ENCODE assay signal across 14 cellular contexts in the genomic region with DNA sequence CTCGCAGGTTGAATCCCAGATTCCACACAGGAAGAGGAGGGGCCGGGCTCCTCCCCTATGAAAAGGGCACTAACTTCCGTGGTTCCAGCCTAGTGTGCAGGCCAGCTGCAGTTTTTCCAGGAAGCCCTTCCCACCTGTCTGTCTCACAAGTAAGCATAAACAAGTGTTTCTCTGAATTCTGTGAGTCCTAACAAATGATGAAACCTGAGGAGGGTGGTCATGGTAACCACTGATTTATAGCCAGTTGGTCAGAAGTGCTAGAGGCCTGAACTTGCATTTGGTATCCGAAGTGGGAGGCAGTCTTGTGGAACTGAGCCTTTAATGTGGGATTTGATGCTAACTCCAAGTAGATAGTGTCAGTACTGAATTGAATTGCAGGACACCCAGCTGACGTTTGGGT. TPM values are rescaled to one million over a fixed set of nuclear protein-coding genes. Genes with fewer than 3 reads are reported as not detected.
A peak's percentile ranks its signal among the peaks of the same experiment; 100 is the strongest.
DNase-seq lines count a peak whose midpoint lies in the region; ATAC-seq and TF ChIP-seq lines count a peak whose summit lies in the region.
"Had no signal": no experiment of that assay in that cellular context is flagged by ENCODE, and none has a peak within 500 bp of the region (broad histone marks: within the 10 kb centered on the region; RNA-seq: fewer than 3 reads in every experiment).

No MANE protein-coding gene starts in this region.

- no peaks in the 10 kb centered on the region for H3K4me1 ChIP-seq in ovary (ENCODE audit: insufficient read depth)
- H3K4me1 ChIP-seq: psoas muscle had no signal

- no peaks in the 10 kb centered on the region for H3K36me3 ChIP-seq in kidney epithelial cell (ENCODE audit: control insufficient read depth, insufficient read depth, low read length)
- no peaks in the 10 kb centered on the region for H3K36me3 ChIP-seq in ovary
- H3K36me3 ChIP-seq: lower lobe of right lung, thoracic aorta had no signal

- WGBS in ovary, 3 donors = 46 to 56% (median 56%) methylated on average over 5 of the region's 5 CpGs

- no peak for TF ChIP-seq EP300 in ovary (IDR thresholded peaks at IDR 0.05)

- H3K27me3 ChIP-seq in kidney epithelial cell (ENCODE audit: control insufficient read depth, insufficient read depth, low read length) (no peaks in the 10 kb centered on the region), ovary (no peaks in the 10 kb centered on the region)

- H3K27ac ChIP-seq in ovary = no peak overlapping the region
- H3K27ac ChIP-seq: lower lobe of right lung, psoas muscle, thoracic aorta had no signal

- ATAC-seq in GM18870 (IDR thresholded peaks at IDR 0.05; ENCODE audit: unreplicated experiment) (peak; percentile 39), HG03442 (IDR thresholded peaks at IDR 0.05; ENCODE audit: unreplicated experiment) (peak; percentile 35)
- ATAC-seq: lower lobe of right lung; naive thymus-derived CD8-positive, alpha-beta T cell; psoas muscle had no signal

- H3K4me3 ChIP-seq in kidney epithelial cell (ENCODE audit: low read depth, low read length) = no peak overlapping the region
- no peak overlapping the region for H3K4me3 ChIP-seq in ovary
- H3K4me3 ChIP-seq: lower lobe of right lung, psoas muscle, thoracic aorta had no signal

- intact Hi-C loops in ovary (cut with DNase I) = no loop called here

- no peak for TF ChIP-seq CTCF in kidney epithelial cell (IDR thresholded peaks at IDR 0.05; ENCODE audit: insufficient read depth, low read length, poor library complexity, severe bottlenecking)
- no peak for TF ChIP-seq CTCF in ovary (IDR thresholded peaks at IDR 0.05)

- DNase-seq in NCI-H748 treated with DMSO at 0.1 percent for 48 hours (lab: John Stamatoyannopoulos, UW) (peak; percentile 71), kidney epithelial cell (ENCODE audit: low read depth) (peak; percentile 47), ovary (no peak), mesenteric fat pad (ENCODE audit: low spot score) (no peak)
- DNase-seq in activated CD4-positive, alpha-beta T cell treated with anti-CD3 and anti-CD28 coated beads, Interleukin-2, amount 50 U/mL, for 4 hours = no peak
- DNase-seq: effector CD8-positive, alpha-beta T cell; immature natural killer cell; lower lobe of right lung; naive thymus-derived CD8-positive, alpha-beta T cell; psoas muscle; T-helper 9 cell had no signal

- TF ChIP-seq POLR2A in ovary (IDR thresholded peaks at IDR 0.05) = no peak

- H3K9me3 ChIP-seq in ovary = no peaks in the 10 kb centered on the region
- H3K9me3 ChIP-seq: lower lobe of right lung, psoas muscle, thoracic aorta had no signal

RNA-seq across cellular contexts. Expression of a gene that starts 54.7 kb away (rescaled TPM):
- total RNA-seq in kidney epithelial cell (1.7 and 2.3 TPM in 2 replicates), ovary (10 to 100 TPM in 2 of 7 donors, 1 to 10 TPM in 5; 1.4 to 76.0 (median 8.1) TPM), mesenteric fat pad (94.1 TPM)
- 10 to 100 TPM in 1 of 2 donors, 1 to 10 TPM in 1; 3.1 to 36.9 TPM for polyA plus RNA-seq in ovary
- total RNA-seq: naive thymus-derived CD8-positive, alpha-beta T cell had no signal
- polyA plus RNA-seq: immature natural killer cell; naive thymus-derived CD8-positive, alpha-beta T cell had no signal

Comparison
In these comparisons a context has a peak if more than half of its experiments do, and no peak if none do; other contexts are left out.
1. DNase-seq: peak in NCI-H748 treated with DMSO at 0.1 percent for 48 hours (single experiment) and kidney epithelial cell (single experiment); none in ovary (0 of 5), activated CD4-positive, alpha-beta T cell treated with anti-CD3 and anti-CD28 coated beads, Interleukin-2, amount 50 U/mL, for 4 hours (0 of 2) and mesenteric fat pad (single experiment).